Comparison of ENCODE assay signal across 8 cellular contexts in the genomic region with DNA sequence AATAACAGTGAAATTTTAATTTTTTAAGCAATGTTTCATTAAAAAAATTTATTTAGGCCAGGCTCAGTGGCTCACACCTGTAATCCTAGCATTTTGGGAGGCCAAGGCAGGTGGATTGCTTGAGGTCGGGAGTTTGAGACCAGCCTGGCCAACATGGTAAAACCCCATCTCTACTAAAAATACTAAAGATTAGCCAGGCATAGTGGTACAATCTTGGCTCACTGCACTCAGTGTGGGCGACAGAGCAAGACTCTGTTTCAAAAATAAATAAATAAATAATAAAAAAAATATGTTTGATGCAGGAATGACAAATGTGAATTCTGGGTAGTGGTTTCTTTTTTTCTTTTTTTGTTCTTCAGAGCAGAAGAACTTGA. TPM values are rescaled to one million over a fixed set of nuclear protein-coding genes. Genes with fewer than 3 reads are reported as not detected.
A peak's percentile ranks its signal among the peaks of the same experiment; 100 is the strongest.
DNase-seq lines count a peak whose midpoint lies in the region; ATAC-seq and TF ChIP-seq lines count a peak whose summit lies in the region.
"Not testable (repeated sequence)": the region's sequence is repeated elsewhere in the genome, so short reads cannot be mapped to it uniquely, and the experiment has no call there.

No MANE protein-coding gene starts in this region.

- H3K9me3 ChIP-seq in BLaER1; OCI-LY1 (ENCODE audit: low read length); SU-DHL-6 (ENCODE audit: insufficient read depth, low read length); colonic mucosa: not testable (repeated sequence)

- not testable (repeated sequence) for DNase-seq in colonic mucosa; type B pancreatic cell (ENCODE audit: extremely low spot score, unreplicated experiment)

- not testable (repeated sequence) for H3K27me3 ChIP-seq in BLaER1; OCI-LY1 (ENCODE audit: insufficient read depth, low read length); SU-DHL-6 (ENCODE audit: low read length); colonic mucosa

- peak overlapping the region; percentile 54; the same call in 1 of the 2 replicates for H3K9ac ChIP-seq in BLaER1
- H3K9ac ChIP-seq in OCI-LY1 (ENCODE audit: low read length), result peak overlapping the region; percentile 19; the same call in 1 of the 2 replicates
- peak overlapping the region; percentile 15 for H3K9ac ChIP-seq in SU-DHL-6 (ENCODE audit: low read length)
- H3K9ac ChIP-seq in colonic mucosa (ENCODE audit: low read depth in 2 of 2, low read length in 2 of 2), result peak overlapping the region in 1 of 2 donors; percentile 46

- H3F3A ChIP-seq in OCI-LY1 (ENCODE audit: insufficient read depth, low read length), result not testable (repeated sequence)
- H3F3A ChIP-seq in SU-DHL-6 (ENCODE audit: insufficient read depth), result peaks cover 17% of the 10 kb centered on the region

- H3K27me3 Mint-ChIP-seq in type B pancreatic cell, result not testable (repeated sequence)

- not testable (repeated sequence) for H3K79me2 ChIP-seq in OCI-LY1 (ENCODE audit: insufficient read depth, low read length); SU-DHL-6 (ENCODE audit: insufficient read depth, low read length)

- H3K4me1 ChIP-seq in BLaER1 (peaks cover 37% of the 10 kb centered on the region), OCI-LY1 (ENCODE audit: insufficient read depth, low read length, severe bottlenecking) (peaks cover 50% of the 10 kb centered on the region)
- H3K4me1 ChIP-seq in colonic mucosa, result not testable (repeated sequence)

- intact Hi-C loops in colonic mucosa (cut with DNase I), result loop anchor here (10.0 kb wide), 1 partner anchor 58 kb away; a partner anchor contains a TSS

- not testable (repeated sequence) for TF ChIP-seq CTCF in OCI-LY1 (IDR thresholded peaks at IDR 0.05; ENCODE audit: low read length); SU-DHL-6 (IDR thresholded peaks at IDR 0.05; ENCODE audit: insufficient read depth, low read length, poor library complexity, severe bottlenecking); colonic mucosa (IDR thresholded peaks at IDR 0.05); type B pancreatic cell (conservative IDR thresholded peaks at IDR 0.05)

- not testable (repeated sequence) for H4K20me1 ChIP-seq in BLaER1; OCI-LY1 (ENCODE audit: insufficient read depth, low read length); SU-DHL-6 (ENCODE audit: low read depth, low read length)

- peak overlapping the region; percentile 100 for H3K27ac ChIP-seq in BLaER1
- H3K27ac ChIP-seq in OCI-LY1 (ENCODE audit: low read depth, low read length, poor library complexity, severe bottlenecking), result peak overlapping the region; percentile 57
- H3K27ac ChIP-seq in SU-DHL-6 (ENCODE audit: low read depth, low read length), result peak overlapping the region; percentile 75
- peak overlapping the region; percentile 55 for H3K27ac ChIP-seq in colonic mucosa

- not testable (repeated sequence) for H2AFZ ChIP-seq in OCI-LY1 (ENCODE audit: low read length)
- H2AFZ ChIP-seq in SU-DHL-6 (ENCODE audit: low read depth, low read length, severe bottlenecking), result peak overlapping the region; percentile 58

- peak overlapping the region; percentile 27 for H3K4me3 ChIP-seq in BLaER1
- not testable (repeated sequence) for H3K4me3 ChIP-seq in OCI-LY1 (ENCODE audit: low read depth, low read length, poor library complexity, severe bottlenecking); SU-DHL-6 (ENCODE audit: insufficient read depth, low read length, poor library complexity, severe bottlenecking); colonic mucosa

- H3K9me2 ChIP-seq in OCI-LY1 (ENCODE audit: low read depth, low read length); SU-DHL-6 (replicated peaks; ENCODE audit: insufficient read depth, low read length): not testable (repeated sequence)

- H3K4me3 Mint-ChIP-seq in type B pancreatic cell, result not testable (repeated sequence)

- not testable (repeated sequence) for H3K9me3 Mint-ChIP-seq in type B pancreatic cell

- peak overlapping the region; percentile 84 for H3K4me2 ChIP-seq in BLaER1
- peak overlapping the region; percentile 26 for H3K4me2 ChIP-seq in OCI-LY1 (ENCODE audit: low read length)
- H3K4me2 ChIP-seq in SU-DHL-6 (ENCODE audit: low read depth, low read length, poor library complexity, severe bottlenecking), result peak overlapping the region; percentile 48

- not testable (repeated sequence) for H3K36me3 ChIP-seq in BLaER1; OCI-LY1 (ENCODE audit: insufficient read depth, low read length); SU-DHL-6 (ENCODE audit: low read length); colonic mucosa

- ATAC-seq in GM18909 (IDR thresholded peaks at IDR 0.05; ENCODE audit: poor library complexity, unreplicated experiment) (peak; percentile 30), GM21825 (IDR thresholded peaks at IDR 0.05; ENCODE audit: unreplicated experiment) (peak; percentile 16), HG03159 (IDR thresholded peaks at IDR 0.05; ENCODE audit: unreplicated experiment) (peak; percentile 24)

- not testable (repeated sequence) for H3K4me1 Mint-ChIP-seq in type B pancreatic cell (ENCODE audit: unreplicated experiment)

- not testable (repeated sequence) for H3K36me3 Mint-ChIP-seq in type B pancreatic cell

- peak overlapping the region; percentile 68 for H3K27ac Mint-ChIP-seq in type B pancreatic cell

RNA-seq across cellular contexts. Expression of a gene that starts 5.6 kb away (rescaled TPM):
- total RNA-seq in colonic mucosa, result 100 to 1,000 TPM in 1 of 2 donors, 10 to 100 TPM in 1; 94.8 to 107 TPM
- 162 and 299 TPM in 2 replicates for total RNA-seq in type B pancreatic cell (ENCODE audit: low replicate concordance)

RNA-seq across cellular contexts. Expression of a gene that starts 56.4 kb away (rescaled TPM):
- total RNA-seq in colonic mucosa, result 1 to 10 TPM; 6.8 to 7.1 TPM
- 10.1 and 10.7 TPM in 2 replicates for total RNA-seq in type B pancreatic cell (ENCODE audit: low replicate concordance)

Comparison
In these comparisons a context has a peak if more than half of its experiments do, and no peak if none do; other contexts are left out.
1. H3K4me2 ChIP-seq: peak in every context shown above with its lines; median percentile 84 in BLaER1; 48 in SU-DHL-6; 26 in OCI-LY1.